ENCODE assay signal across 11 cellular contexts in genomic region chr10:114401195-114401741, GRCh38. TPM values are rescaled to one million over a fixed set of nuclear protein-coding genes. Genes with fewer than 3 reads are reported as not detected.
DNase-seq lines count a peak whose midpoint lies in the region; ATAC-seq and TF ChIP-seq lines count a peak whose summit lies in the region.
"Had no signal": no experiment of that assay in that cellular context is flagged by ENCODE, and none has a peak within 500 bp of the region (broad histone marks: within the 10 kb centered on the region; RNA-seq: fewer than 3 reads in every experiment).

No MANE protein-coding gene starts in this region.

- no peak overlapping the region for H2AK5ac ChIP-seq in mesenchymal stem cell (ENCODE audit: low read length, severe bottlenecking)

- no peak overlapping the region for H3K9ac ChIP-seq in mesenchymal stem cell (ENCODE audit: low read length)

- no peak overlapping the region for H4K8ac ChIP-seq in mesenchymal stem cell (ENCODE audit: low read length)

- H2BK15ac ChIP-seq in mesenchymal stem cell (ENCODE audit: low read depth, poor library complexity, severe bottlenecking), result no peak overlapping the region

- WGBS in mesenchymal stem cell, result 38% methylated on average over 7 of the region's 7 CpGs

- H3K27me3 ChIP-seq in mesenchymal stem cell (ENCODE audit: control insufficient read depth in 1 of 2, insufficient read depth in 1 of 2, low read length in 2 of 2) (peaks cover 31 to 49% of the 10 kb centered on the region in 2 experiments), upper lobe of right lung (peaks cover 14% of the 10 kb centered on the region)

- H3K27ac ChIP-seq in mesenchymal stem cell (ENCODE audit: low read length, poor library complexity, severe bottlenecking) (no peak overlapping the region), upper lobe of right lung (no peak overlapping the region)

- no peaks in the 10 kb centered on the region for H3K9me3 ChIP-seq in mesenchymal stem cell (ENCODE audit: control insufficient read depth, low read length)
- no peaks in the 10 kb centered on the region for H3K9me3 ChIP-seq in upper lobe of right lung

- no peak overlapping the region for H4K91ac ChIP-seq in mesenchymal stem cell (ENCODE audit: low read length)

- peak overlapping the region in 1 of 2 experiments; percentile 32 for H3K4ac ChIP-seq in mesenchymal stem cell (ENCODE audit: low read depth in 1 of 2, low read length in 2 of 2)

- no peak overlapping the region for H2BK120ac ChIP-seq in mesenchymal stem cell (ENCODE audit: low read depth, low read length)

- peak; percentile 39 for DNase-seq in M059J (ENCODE audit: low read depth)
- peak; percentile 35 for DNase-seq in fibroblast of gingiva (ENCODE audit: low read depth)
- DNase-seq in mesenchymal stem cell, result peak; percentile 88
- DNase-seq in upper lobe of right lung, result no peak
- DNase-seq in NCI-H1694 treated with DMSO at 0.1 percent for 48 hours (lab: John Stamatoyannopoulos, UW), result no peak
- no peak for DNase-seq in NCI-H446 (lab: John Stamatoyannopoulos, UW)
- DNase-seq: small intestine; stimulated activated naive CD4-positive, alpha-beta T cell treated with Interleukin-2 at 50 U/mL for 16 hours had no signal

- H3K79me1 ChIP-seq in mesenchymal stem cell (replicated peaks; ENCODE audit: low read length, poor library complexity, severe bottlenecking), result no peaks in the 10 kb centered on the region

- peak overlapping the region in 1 of 2 experiments; percentile 16 for H3K4me3 ChIP-seq in mesenchymal stem cell (ENCODE audit: insufficient read depth in 1 of 2, low read depth in 1 of 2, low read length in 2 of 2)
- no peak overlapping the region for H3K4me3 ChIP-seq in upper lobe of right lung

- no peak overlapping the region for H2BK5ac ChIP-seq in mesenchymal stem cell (ENCODE audit: low read depth, low read length, poor library complexity, severe bottlenecking)

- H3K23ac ChIP-seq in mesenchymal stem cell (ENCODE audit: low read length in 2 of 2), result no peak overlapping the region

- H3K18ac ChIP-seq in mesenchymal stem cell (ENCODE audit: low read depth in 1 of 2, low read length in 2 of 2), result peak overlapping the region in 1 of 2 experiments; percentile 91

- H3K4me2 ChIP-seq in mesenchymal stem cell (ENCODE audit: low read length, poor library complexity, severe bottlenecking), result no peak overlapping the region

- H2BK12ac ChIP-seq in mesenchymal stem cell (ENCODE audit: low read length in 2 of 2), result no peak overlapping the region

- intact Hi-C loops in upper lobe of right lung (cut with DNase I), result no loop called here

- H2AFZ ChIP-seq in mesenchymal stem cell (ENCODE audit: low read depth, low read length), result no peak overlapping the region

- no peak for TF ChIP-seq CTCF in upper lobe of right lung (IDR thresholded peaks at IDR 0.05)

- H3K4me1 ChIP-seq in mesenchymal stem cell (ENCODE audit: control insufficient read depth, insufficient read depth, low read depth, low read length), result peaks cover 20% of the 10 kb centered on the region
- peaks cover 25% of the 10 kb centered on the region for H3K4me1 ChIP-seq in upper lobe of right lung

- no peaks in the 10 kb centered on the region for H3K36me3 ChIP-seq in mesenchymal stem cell (ENCODE audit: control insufficient read depth in 1 of 2, insufficient read depth in 2 of 2, low read depth in 1 of 2, low read length in 2 of 2)
- no peaks in the 10 kb centered on the region for H3K36me3 ChIP-seq in upper lobe of right lung

- H3K14ac ChIP-seq in mesenchymal stem cell (ENCODE audit: low read length in 2 of 2), result peak overlapping the region in 1 of 2 experiments; percentile 44

- ATAC-seq in upper lobe of right lung, result peak; percentile 55
- no peak for ATAC-seq in GM19455 (IDR thresholded peaks at IDR 0.05; ENCODE audit: unreplicated experiment)
- no peak for ATAC-seq in HG03097 (IDR thresholded peaks at IDR 0.05; ENCODE audit: low FRiP score, unreplicated experiment)

RNA-seq across cellular contexts. Expression of gene AFAP1L2, which starts 3.0 kb away (rescaled TPM):
- 0.44 and 1.7 TPM in 2 replicates for total RNA-seq in M059J (2014; rRNA removed; shearing (Covaris generic))
- 60.2 TPM for polyA plus RNA-seq in mesenchymal stem cell (2013, experiment 1 of 2)
- 57.6 TPM for polyA plus RNA-seq in mesenchymal stem cell (2013, experiment 2 of 2)
- 10.1 TPM for total RNA-seq in upper lobe of right lung
- total RNA-seq: NCI-H460 had no signal

Comparison
In these comparisons a context has a peak if more than half of its experiments do, and no peak if none do; other contexts are left out.
1. DNase-seq: peak in M059J (single experiment), fibroblast of gingiva (single experiment) and mesenchymal stem cell (single experiment); none in upper lobe of right lung (single experiment), NCI-H1694 treated with DMSO at 0.1 percent for 48 hours (single experiment) and NCI-H446 (0 of 2).